9 cellular contexts compared by ENCODE assay signal in genomic region chr3:127779747-127780146, GRCh38. TPM values are rescaled to one million over a fixed set of nuclear protein-coding genes. Genes with fewer than 3 reads are reported as not detected.
A peak's percentile ranks its signal among the peaks of the same experiment; 100 is the strongest.
DNase-seq lines count a peak whose midpoint lies in the region; ATAC-seq lines count a peak whose summit lies in the region.
"Had no signal": no experiment of that assay in that cellular context is flagged by ENCODE, and none has a peak within 500 bp of the region (broad histone marks: within the 10 kb centered on the region; RNA-seq: fewer than 3 reads in every experiment).

No MANE protein-coding gene starts in this region.

- H4K20me1 ChIP-seq in GM23248 (ENCODE audit: insufficient read depth) = no peaks in the 10 kb centered on the region

- H3K79me2 ChIP-seq in GM23248 (ENCODE audit: insufficient read depth) = peaks cover 68% of the 10 kb centered on the region

- in situ Hi-C loops in T47D (cut with HindIII; ENCODE audit: low pct_unique_long_range_greater_than_20kb, low sequenced_read_pairs) = no loop called here
- in situ Hi-C loops in GM23248 (cut with MboI) = no loop called here

- WGBS in GM23248 (ENCODE audit: low coverage in 1 of 2, low lambda C conversion rate in 2 of 2, missing lambda C conversion rate in 2 of 2), 2 experiments = 91% methylated on average over 3 of the region's 3 CpGs

- H3K36me3 ChIP-seq in skeletal muscle tissue (ENCODE audit: control insufficient read depth in 3 of 3, insufficient read depth in 3 of 3, low read length in 3 of 3) = peaks cover 3 to 6% (median 4%) of the 10 kb centered on the region in 3 donors
- H3K36me3 ChIP-seq in GM23248 (ENCODE audit: low read depth) = peaks cover 7% of the 10 kb centered on the region; the same call in 1 of the 2 replicates

- peak; percentile 58 for DNase-seq in DMS153 (lab: John Stamatoyannopoulos, UW)
- DNase-seq in DMS153 treated with DMSO at 0.1 percent for 48 hours (lab: John Stamatoyannopoulos, UW; ENCODE audit: unreplicated experiment) = no peak
- peak; percentile 86 for DNase-seq in HT1080 (ENCODE audit: low read depth)
- peak; percentile 23 to 48 for DNase-seq in T47D (ENCODE audit: low read depth in 1 of 2, low spot score in 1 of 2)
- no peak for DNase-seq in GM23248
- no peak for DNase-seq in cerebellar cortex (ENCODE audit: low spot score)
- DNase-seq: NCI-H526 treated with DMSO at 0.1 percent for 48 hours had no signal

- peaks cover 43% of the 10 kb centered on the region for H3F3A ChIP-seq in GM23248 (ENCODE audit: insufficient read depth)

- no peak for ATAC-seq in HG03039 (IDR thresholded peaks at IDR 0.05; ENCODE audit: unreplicated experiment)

- H3K27me3 ChIP-seq in skeletal muscle tissue (ENCODE audit: control insufficient read depth in 3 of 3, insufficient read depth in 3 of 3, low read length in 3 of 3) (no peaks in the 10 kb centered on the region), GM23248 (replicated peaks; ENCODE audit: insufficient read depth) (no peaks in the 10 kb centered on the region)

- H3K27ac ChIP-seq in skeletal muscle tissue (ENCODE audit: low read depth, low read length) (peak overlapping the region; percentile 86), GM23248 (no peak overlapping the region)

- H3K9me3 ChIP-seq in skeletal muscle tissue (ENCODE audit: control insufficient read depth in 3 of 3, low read length in 3 of 3) = peaks cover 0 to 3% (median 0%) of the 10 kb centered on the region in 3 donors
- no peaks in the 10 kb centered on the region for H3K9me3 ChIP-seq in GM23248 (ENCODE audit: low read depth)

- no peak overlapping the region for H3K4me2 ChIP-seq in GM23248 (ENCODE audit: unreplicated experiment)

- H3K4me3 ChIP-seq in skeletal muscle tissue (ENCODE audit: low read length in 3 of 3) = peak overlapping the region; percentile 38 to 52 (median 45)
- no peak overlapping the region for H3K4me3 ChIP-seq in GM23248

- no peak overlapping the region for H2AFZ ChIP-seq in GM23248

- H3K4me1 ChIP-seq in skeletal muscle tissue (ENCODE audit: control insufficient read depth in 3 of 3, insufficient read depth in 3 of 3, low read length in 3 of 3) (peaks cover 63 to 80% (median 77%) of the 10 kb centered on the region in 3 donors), GM23248 (ENCODE audit: insufficient read depth) (peaks cover 48% of the 10 kb centered on the region)

- H3K9ac ChIP-seq in skeletal muscle tissue (ENCODE audit: low read depth in 1 of 3, low read length in 3 of 3) (peak overlapping the region in 1 of 3 donors; percentile 42), GM23248 (no peak overlapping the region)

- H3K9me2 ChIP-seq in GM23248 (ENCODE audit: insufficient read depth) = no peaks in the 10 kb centered on the region

RNA-seq across cellular contexts. Expression of gene MGLL, which starts 42.6 kb away (rescaled TPM):
- total RNA-seq in HT1080 (2014; rRNA removed; shearing (Covaris generic)) = 8.7 and 10.5 TPM in 2 replicates
- polyA plus RNA-seq in HT1080 (2015; cell fraction: cytosol; rRNA removed) = 8.0 and 8.1 TPM in 2 replicates
- polyA plus RNA-seq in HT1080 (2015; cell fraction: nucleus; rRNA removed) = 4.9 and 9.9 TPM in 2 replicates
- total RNA-seq in skeletal muscle tissue = 12.5 TPM
- 58.7 and 59.2 TPM in 2 replicates for total RNA-seq in GM23248 (2014; rRNA removed; shearing (Covaris generic))
- 184 and 194 TPM in 2 replicates for polyA plus RNA-seq in GM23248 (2016; fragmentation: Nextera tagmentation; extraction: Ambion mirVana)

Comparison
In these comparisons a context has a peak if more than half of its experiments do, and no peak if none do; other contexts are left out.
1. DNase-seq: peak in DMS153 (single experiment), HT1080 (single experiment) and T47D (2 of 2); none in DMS153 treated with DMSO at 0.1 percent for 48 hours (single experiment), GM23248 (single experiment) and cerebellar cortex (single experiment).